ENCODE assay signal across 30 cellular contexts in genomic region chr14:52724360-52724644, GRCh38. TPM values are rescaled to one million over a fixed set of nuclear protein-coding genes. Genes with fewer than 3 reads are reported as not detected.
DNase-seq lines count a peak whose midpoint lies in the region; ATAC-seq and TF ChIP-seq lines count a peak whose summit lies in the region.
"Had no signal": no experiment of that assay in that cellular context is flagged by ENCODE, and none has a peak within 500 bp of the region (broad histone marks: within the 10 kb centered on the region; RNA-seq: fewer than 3 reads in every experiment).

No MANE protein-coding gene starts in this region.

- no peaks in the 10 kb centered on the region for H4K20me1 ChIP-seq in H9 (ENCODE audit: control insufficient read depth, insufficient read depth, insufficient read length)

- H3K4ac ChIP-seq in H9 (ENCODE audit: low read depth, low read length) (no peak overlapping the region), mesendoderm (ENCODE audit: low read depth, low read length) (no peak overlapping the region)

- peaks cover 4% of the 10 kb centered on the region for H3K79me1 ChIP-seq in H9 (ENCODE audit: insufficient read depth, low read depth, low read length, poor library complexity, severe bottlenecking)
- H3K79me1 ChIP-seq in mesendoderm (ENCODE audit: low read length), result no peaks in the 10 kb centered on the region

- DNase-seq in activated CD4-positive, alpha-beta memory T cell treated with anti-CD3 and anti-CD28 coated beads for 36 hours, result no peak
- DNase-seq in activated CD4-positive, alpha-beta memory T cell treated with anti-CD3 and anti-CD28 coated beads, Interleukin-2, amount 10 ng/mL, durations not matched to agents 7 days and 5 days, result no peak
- no peak for DNase-seq in H9
- DNase-seq in WTC11 (ENCODE audit: low spot score), result no peak
- peak; percentile 53 for DNase-seq in mesendoderm
- no peak for DNase-seq in lower lobe of right lung
- DNase-seq in amniotic stem cell (lab: John Stamatoyannopoulos, UW), result no peak
- DNase-seq in anterior cingulate cortex (lab: John Stamatoyannopoulos, UW), result no peak
- DNase-seq: activated CD4-positive, alpha-beta T cell treated with anti-CD3 and anti-CD28 coated beads for 48 hours; activated naive CD4-positive, alpha-beta T cell; activated T-cell treated with anti-CD3 and anti-CD28 coated beads, Interleukin-2, amount 50 U/mL, for 48 hours; body of pancreas; DND-41; dorsolateral prefrontal cortex; gastrocnemius medialis; GF-D8; KG1; NCI-H1417; NCI-H2029; NCI-H524 treated with DMSO at 0.1 percent for 48 hours; ovary; PC-3; retina; stimulated activated naive CD4-positive, alpha-beta T cell; upper lobe of right lung had no signal

- H3K27me3 ChIP-seq in H9 (ENCODE audit: insufficient read depth, low read length) (no peaks in the 10 kb centered on the region), mesendoderm (ENCODE audit: insufficient read depth, low read length, poor library complexity) (no peaks in the 10 kb centered on the region), lower lobe of right lung (ENCODE audit: low read depth) (no peaks in the 10 kb centered on the region)
- H3K27me3 ChIP-seq: body of pancreas, dorsolateral prefrontal cortex, gastrocnemius medialis, ovary, upper lobe of right lung had no signal

- H2AK5ac ChIP-seq in H9 (ENCODE audit: insufficient read length, low read length) (no peak overlapping the region), mesendoderm (ENCODE audit: low read length) (no peak overlapping the region)

- no peak overlapping the region for H4K91ac ChIP-seq in H9 (ENCODE audit: insufficient read length, low read depth, low read length)

- H3K79me2 ChIP-seq in H9 (ENCODE audit: insufficient read depth, low read length) (no peaks in the 10 kb centered on the region), mesendoderm (ENCODE audit: control insufficient read depth, insufficient read depth, low read length) (no peaks in the 10 kb centered on the region)

- H3K4me3 Mint-ChIP-seq in activated CD4-positive, alpha-beta memory T cell treated with anti-CD3 and anti-CD28 coated beads for 36 hours, result no peak overlapping the region
- no peak overlapping the region for H3K4me3 Mint-ChIP-seq in activated CD4-positive, alpha-beta memory T cell treated with anti-CD3 and anti-CD28 coated beads, Interleukin-2, amount 10 ng/mL, durations not matched to agents 7 days and 5 days
- no peak overlapping the region for H3K4me3 Mint-ChIP-seq in H9
- no peak overlapping the region for H3K4me3 Mint-ChIP-seq in WTC11
- H3K4me3 Mint-ChIP-seq: neural crest cell had no signal

- H3K36me3 ChIP-seq in mesendoderm (ENCODE audit: control insufficient read depth, insufficient read depth, low read length), result peaks cover 6% of the 10 kb centered on the region
- H3K36me3 ChIP-seq in lower lobe of right lung, result peaks cover 98% of the 10 kb centered on the region
- H3K36me3 ChIP-seq: ovary had no signal

- peak; percentile 27; the same call in 1 of the 3 replicates for TF ChIP-seq CTCF in H9 (conservative IDR thresholded peaks at IDR 0.05)
- TF ChIP-seq CTCF in WTC11 (IDR thresholded peaks at IDR 0.05), result no peak
- no peak for TF ChIP-seq CTCF in lower lobe of right lung (IDR thresholded peaks at IDR 0.05)

- H2BK5ac ChIP-seq in H9 (ENCODE audit: insufficient read length, low read length) (no peak overlapping the region), mesendoderm (ENCODE audit: low read length) (no peak overlapping the region)

- peak; percentile 60 for ATAC-seq in WTC11
- ATAC-seq in lower lobe of right lung, result no peak
- ATAC-seq: body of pancreas, gastrocnemius medialis, PC-3, SK-N-SH treated with all-trans-retinoic acid at 6 μM for 48 hours, upper lobe of right lung had no signal

- H3K4me3 ChIP-seq in mesendoderm (ENCODE audit: low read length), result no peak overlapping the region
- H3K4me3 ChIP-seq in lower lobe of right lung, result no peak overlapping the region
- H3K4me3 ChIP-seq: body of pancreas, dorsolateral prefrontal cortex, gastrocnemius medialis, ovary, skin epidermis, upper lobe of right lung had no signal

- no peak overlapping the region for H3T11ph ChIP-seq in H9 (ENCODE audit: low read length)

- H3K9me3 ChIP-seq in H9 (ENCODE audit: control insufficient read depth, low read depth, low read length) (no peaks in the 10 kb centered on the region), lower lobe of right lung (no peaks in the 10 kb centered on the region)
- H3K9me3 ChIP-seq: body of pancreas, gastrocnemius medialis, ovary, upper lobe of right lung had no signal

- H2BK20ac ChIP-seq in H9 (ENCODE audit: low read depth, low read length, poor library complexity, severe bottlenecking), result no peak overlapping the region

- H4K8ac ChIP-seq in H9 (replicated peaks; ENCODE audit: insufficient read length, low read depth, low read length), result no peak overlapping the region
- H4K8ac ChIP-seq in mesendoderm (ENCODE audit: low read depth, low read length), result no peak overlapping the region

- POLR2A ChIA-PET in activated CD4-positive, alpha-beta memory T cell treated with anti-CD3 and anti-CD28 coated beads for 36 hours (lab: Charles Lee), result no interaction called here
- POLR2A ChIA-PET in activated CD4-positive, alpha-beta memory T cell treated with anti-CD3 and anti-CD28 coated beads, Interleukin-2, amount 10 ng/mL, durations not matched to agents 7 days and 5 days (lab: Charles Lee), result interaction anchor here (1.3 to 2.9 kb wide), 2 partner anchors 9 to 16 kb away, joined by 6 to 8 read pairs; no protein-coding TSS in a partner anchor
- POLR2A ChIA-PET in WTC11 (lab: Charles Lee), result no interaction called here

- H3K23ac ChIP-seq in H9 (ENCODE audit: insufficient read length, low read depth, low read length) (no peak overlapping the region), mesendoderm (ENCODE audit: low read length) (no peak overlapping the region)

- no peak overlapping the region for H3K56ac ChIP-seq in H9 (ENCODE audit: insufficient read length, low read depth, low read length)
- no peak overlapping the region for H3K56ac ChIP-seq in mesendoderm (ENCODE audit: low read length)

- H2AFZ ChIP-seq in H9 (ENCODE audit: low read length), result no peak overlapping the region

- H2BK15ac ChIP-seq in H9 (ENCODE audit: low read depth, low read length) (no peak overlapping the region), mesendoderm (replicated peaks; ENCODE audit: low read depth) (no peak overlapping the region)

- peak overlapping the region; percentile 43 for H3K27ac Mint-ChIP-seq in activated CD4-positive, alpha-beta memory T cell treated with anti-CD3 and anti-CD28 coated beads for 36 hours
- no peak overlapping the region for H3K27ac Mint-ChIP-seq in activated CD4-positive, alpha-beta memory T cell treated with anti-CD3 and anti-CD28 coated beads, Interleukin-2, amount 10 ng/mL, durations not matched to agents 7 days and 5 days
- H3K27ac Mint-ChIP-seq in H9, result no peak overlapping the region
- H3K27ac Mint-ChIP-seq in WTC11, result no peak overlapping the region

- H3K9ac ChIP-seq in H9 (ENCODE audit: extremely low read depth, insufficient read length, low read length) (no peak overlapping the region), mesendoderm (ENCODE audit: low read length) (no peak overlapping the region)

- CTCF ChIA-PET in activated CD4-positive, alpha-beta memory T cell treated with anti-CD3 and anti-CD28 coated beads for 36 hours (lab: Charles Lee), result no interaction called here
- CTCF ChIA-PET in activated CD4-positive, alpha-beta memory T cell treated with anti-CD3 and anti-CD28 coated beads, Interleukin-2, amount 10 ng/mL, durations not matched to agents 7 days and 5 days (lab: Charles Lee), result interaction anchor here (1.8 kb wide), 1 partner anchor 14 kb away, joined by 6 read pairs; no protein-coding TSS in a partner anchor
- CTCF ChIA-PET in WTC11 (lab: Charles Lee), result no interaction called here

- H3K18ac ChIP-seq in H9 (ENCODE audit: insufficient read length, low read depth, low read length) (no peak overlapping the region), mesendoderm (ENCODE audit: low read length) (no peak overlapping the region)

- peaks cover 36% of the 10 kb centered on the region for H3K36me3 Mint-ChIP-seq in activated CD4-positive, alpha-beta memory T cell treated with anti-CD3 and anti-CD28 coated beads for 36 hours
- H3K36me3 Mint-ChIP-seq in activated CD4-positive, alpha-beta memory T cell treated with anti-CD3 and anti-CD28 coated beads, Interleukin-2, amount 10 ng/mL, durations not matched to agents 7 days and 5 days (ENCODE audit: low read depth), result peaks cover 67% of the 10 kb centered on the region
- H3K36me3 Mint-ChIP-seq in H9 (ENCODE audit: insufficient read depth in 1 of 3, low read depth in 3 of 3) (peaks cover 33 to 79% (median 57%) of the 10 kb centered on the region in 3 experiments), WTC11 (peaks cover 57% of the 10 kb centered on the region)

- no peaks in the 10 kb centered on the region for H3K27me3 Mint-ChIP-seq in activated CD4-positive, alpha-beta memory T cell treated with anti-CD3 and anti-CD28 coated beads for 36 hours
- H3K27me3 Mint-ChIP-seq in activated CD4-positive, alpha-beta memory T cell treated with anti-CD3 and anti-CD28 coated beads, Interleukin-2, amount 10 ng/mL, durations not matched to agents 7 days and 5 days, result no peaks in the 10 kb centered on the region
- H3K27me3 Mint-ChIP-seq in H9 (ENCODE audit: low read depth), result no peaks in the 10 kb centered on the region
- no peaks in the 10 kb centered on the region for H3K27me3 Mint-ChIP-seq in WTC11 (ENCODE audit: low read depth)

- H2BK120ac ChIP-seq in H9 (ENCODE audit: low read depth, low read length, poor library complexity, severe bottlenecking) (no peak overlapping the region), mesendoderm (ENCODE audit: low read depth, low read length) (no peak overlapping the region)

- intact Hi-C loops in activated CD4-positive, alpha-beta memory T cell treated with anti-CD3 and anti-CD28 coated beads for 36 hours (cut with micrococcal nuclease), result no loop called here
- intact Hi-C loops in lower lobe of right lung (cut with DNase I), result no loop called here

- H3K4me2 ChIP-seq in H9 (ENCODE audit: insufficient read depth, insufficient read length, low read length) (no peak overlapping the region), mesendoderm (ENCODE audit: low read length) (no peak overlapping the region)

- H3K9me3 Mint-ChIP-seq in activated CD4-positive, alpha-beta memory T cell treated with anti-CD3 and anti-CD28 coated beads for 36 hours, result no peaks in the 10 kb centered on the region
- H3K9me3 Mint-ChIP-seq in activated CD4-positive, alpha-beta memory T cell treated with anti-CD3 and anti-CD28 coated beads, Interleukin-2, amount 10 ng/mL, durations not matched to agents 7 days and 5 days, result no peaks in the 10 kb centered on the region
- no peaks in the 10 kb centered on the region for H3K9me3 Mint-ChIP-seq in H9
- H3K9me3 Mint-ChIP-seq in WTC11, result no peaks in the 10 kb centered on the region
- H3K9me3 Mint-ChIP-seq: neural crest cell had no signal

- no peaks in the 10 kb centered on the region for H3K23me2 ChIP-seq in H9 (ENCODE audit: insufficient read length, low read depth, low read length, poor library complexity, severe bottlenecking)

- H3K4me1 ChIP-seq in H9 (ENCODE audit: insufficient read depth, low read length), result no peaks in the 10 kb centered on the region
- no peaks in the 10 kb centered on the region for H3K4me1 ChIP-seq in mesendoderm (ENCODE audit: control insufficient read depth, low read depth, low read length)
- H3K4me1 ChIP-seq in lower lobe of right lung, result peaks cover 2% of the 10 kb centered on the region
- H3K4me1 ChIP-seq: body of pancreas, gastrocnemius medialis, upper lobe of right lung had no signal

- H3K14ac ChIP-seq in H9 (ENCODE audit: insufficient read depth, low read length), result no peak overlapping the region

- H2BK12ac ChIP-seq in H9 (ENCODE audit: insufficient read length, low read depth, low read length), result no peak overlapping the region

- H4K5ac ChIP-seq in H9 (ENCODE audit: insufficient read length, low read depth, low read length) (no peak overlapping the region), mesendoderm (ENCODE audit: low read length) (no peak overlapping the region)

- H3K27ac ChIP-seq in H9 (ENCODE audit: insufficient read length, low read depth, low read length), result no peak overlapping the region
- no peak overlapping the region for H3K27ac ChIP-seq in mesendoderm (ENCODE audit: low read depth, low read length)
- no peak overlapping the region for H3K27ac ChIP-seq in lower lobe of right lung
- H3K27ac ChIP-seq: 22Rv1, body of pancreas, C4-2B, gastrocnemius medialis, ovary, skin epidermis, upper lobe of right lung had no signal

- H3K4me1 Mint-ChIP-seq in activated CD4-positive, alpha-beta memory T cell treated with anti-CD3 and anti-CD28 coated beads for 36 hours (ENCODE audit: low read depth), result peaks cover 28% of the 10 kb centered on the region
- H3K4me1 Mint-ChIP-seq in activated CD4-positive, alpha-beta memory T cell treated with anti-CD3 and anti-CD28 coated beads, Interleukin-2, amount 10 ng/mL, durations not matched to agents 7 days and 5 days, result peaks cover 19% of the 10 kb centered on the region
- H3K4me1 Mint-ChIP-seq in H9, result peaks cover 0 to 8% of the 10 kb centered on the region in 2 experiments; a peak in 2 of 4 replicates
- H3K4me1 Mint-ChIP-seq in WTC11, result peaks cover 10% of the 10 kb centered on the region
- H3K4me1 Mint-ChIP-seq: neural crest cell had no signal

RNA-seq across cellular contexts. Expression of gene STYX, which starts 5.7 kb away (rescaled TPM):
- 10 to 100 TPM; 15.9 to 17.0 TPM for total RNA-seq in activated CD4-positive, alpha-beta memory T cell treated with anti-CD3 and anti-CD28 coated beads for 36 hours
- total RNA-seq in activated CD4-positive, alpha-beta memory T cell treated with anti-CD3 and anti-CD28 coated beads, Interleukin-2, amount 10 ng/mL, durations not matched to agents 7 days and 5 days, result 10 to 100 TPM; 21.0 to 25.1 TPM
- total RNA-seq in H9 (2021), result 24.0 and 26.9 TPM in 2 replicates
- total RNA-seq in WTC11 (2021), result 21.1 to 22.8 TPM (median 21.4 TPM) in 3 replicates
- 31.9 TPM for polyA plus RNA-seq in mesendoderm (2013, experiment 1 of 2)
- polyA plus RNA-seq in mesendoderm (2013, experiment 2 of 2), result 32.6 TPM
- 11.4 TPM for total RNA-seq in lower lobe of right lung

RNA-seq across cellular contexts. Expression of gene PSMC6, which starts 17.3 kb away (rescaled TPM):
- 100 to 1,000 TPM; 109 to 110 TPM for total RNA-seq in activated CD4-positive, alpha-beta memory T cell treated with anti-CD3 and anti-CD28 coated beads for 36 hours
- 10 to 100 TPM; 78.3 to 80.8 TPM for total RNA-seq in activated CD4-positive, alpha-beta memory T cell treated with anti-CD3 and anti-CD28 coated beads, Interleukin-2, amount 10 ng/mL, durations not matched to agents 7 days and 5 days
- total RNA-seq in H9 (2021) (98.1 and 103 TPM in 2 replicates), WTC11 (2021) (74.7 to 96.4 TPM (median 89.1 TPM) in 3 replicates), lower lobe of right lung (68.8 TPM)
- polyA plus RNA-seq in mesendoderm (2013, experiment 1 of 2), result 122 TPM
- polyA plus RNA-seq in mesendoderm (2013, experiment 2 of 2), result 117 TPM

RNA-seq across cellular contexts. Expression of gene ERO1A, which starts 28.9 kb away (rescaled TPM):
- total RNA-seq in activated CD4-positive, alpha-beta memory T cell treated with anti-CD3 and anti-CD28 coated beads for 36 hours, result 100 to 1,000 TPM; 138 to 153 TPM
- total RNA-seq in activated CD4-positive, alpha-beta memory T cell treated with anti-CD3 and anti-CD28 coated beads, Interleukin-2, amount 10 ng/mL, durations not matched to agents 7 days and 5 days, result 100 to 1,000 TPM; 256 to 270 TPM
- total RNA-seq in H9 (2021) (37.1 and 41.5 TPM in 2 replicates), WTC11 (2021) (44.6 to 58.8 TPM (median 57.8 TPM) in 3 replicates), lower lobe of right lung (41.9 TPM)
- polyA plus RNA-seq in mesendoderm (2013, experiment 1 of 2), result 20.5 TPM
- 20.2 TPM for polyA plus RNA-seq in mesendoderm (2013, experiment 2 of 2)
